Comparison of ENCODE assay signal across 22 cellular contexts in genomic region chr20:23391707-23392310, GRCh38. TPM values are rescaled to one million over a fixed set of nuclear protein-coding genes. Genes with fewer than 3 reads are reported as not detected.
DNase-seq lines count a peak whose midpoint lies in the region; ATAC-seq and TF ChIP-seq lines count a peak whose summit lies in the region.
"Had no signal": no experiment of that assay in that cellular context is flagged by ENCODE, and none has a peak within 500 bp of the region (broad histone marks: within the 10 kb centered on the region; RNA-seq: fewer than 3 reads in every experiment).

No MANE protein-coding gene starts in this region.

- H2AK5ac ChIP-seq in mesendoderm (ENCODE audit: low read length), result no peak overlapping the region

- peaks cover 5% of the 10 kb centered on the region for H3K4me1 Mint-ChIP-seq in activated CD8-positive, alpha-beta T cell treated with anti-CD3 and anti-CD28 coated beads for 36 hours (ENCODE audit: low read depth)
- H3K4me1 Mint-ChIP-seq in natural killer cell, result peaks cover 0 to 6% of the 10 kb centered on the region in 2 donors

- no peaks in the 10 kb centered on the region for H3K9me3 ChIP-seq in PC-3 (ENCODE audit: low read length)
- H3K9me3 ChIP-seq: BE2C, Peyer's patch, SK-N-SH had no signal

- H3K27me3 ChIP-seq in mesendoderm (ENCODE audit: insufficient read depth, low read length, poor library complexity), result no peaks in the 10 kb centered on the region
- H3K27me3 ChIP-seq in PC-3 (ENCODE audit: low read length), result no peaks in the 10 kb centered on the region
- H3K27me3 ChIP-seq: BE2C, Peyer's patch had no signal

- H3K36me3 Mint-ChIP-seq in activated CD8-positive, alpha-beta T cell treated with anti-CD3 and anti-CD28 coated beads for 36 hours (ENCODE audit: low read depth), result peaks cover 56% of the 10 kb centered on the region
- peaks cover 17% of the 10 kb centered on the region for H3K36me3 Mint-ChIP-seq in natural killer cell

- ATAC-seq in GM19397 (IDR thresholded peaks at IDR 0.05; ENCODE audit: unreplicated experiment) (peak; percentile 63), HG02870 (IDR thresholded peaks at IDR 0.05; ENCODE audit: unreplicated experiment) (peak; percentile 51), natural killer cell (no peak), PC-3 (no peak)
- no peak for ATAC-seq in activated CD8-positive, alpha-beta T cell treated with anti-CD3 and anti-CD28 coated beads for 36 hours
- ATAC-seq: CD8-positive, alpha-beta T cell had no signal

- H2BK15ac ChIP-seq in mesendoderm (replicated peaks; ENCODE audit: low read depth), result no peak overlapping the region

- no peaks in the 10 kb centered on the region for H3K9me2 ChIP-seq in PC-3 (replicated peaks; ENCODE audit: low read length)
- H3K9me2 ChIP-seq: SK-N-SH had no signal

- no peak overlapping the region for H3K18ac ChIP-seq in mesendoderm (ENCODE audit: low read length)

- H2BK5ac ChIP-seq in mesendoderm (ENCODE audit: low read length), result no peak overlapping the region

- H3K9me3 Mint-ChIP-seq in activated CD8-positive, alpha-beta T cell treated with anti-CD3 and anti-CD28 coated beads for 36 hours, result no peaks in the 10 kb centered on the region
- H3K9me3 Mint-ChIP-seq in natural killer cell, result no peaks in the 10 kb centered on the region
- H3K9me3 Mint-ChIP-seq: CD8-positive, alpha-beta T cell had no signal

- intact Hi-C loops in activated CD8-positive, alpha-beta T cell treated with anti-CD3 and anti-CD28 coated beads for 36 hours (cut with micrococcal nuclease), result no loop called here
- intact Hi-C loops in natural killer cell (cut with micrococcal nuclease), result no loop called here
- intact Hi-C loops in PC-3 (cut with micrococcal nuclease), result no loop called here

- DNase-seq in activated CD8-positive, alpha-beta T cell treated with anti-CD3 and anti-CD28 coated beads for 36 hours, result no peak
- peak; percentile 5 for DNase-seq in mesendoderm
- DNase-seq in cerebellar cortex (ENCODE audit: low spot score), result no peak
- DNase-seq in natural killer cell, result no peak
- DNase-seq in PC-3, result no peak
- DNase-seq: BE2C; CD8-positive, alpha-beta T cell; DMS79 treated with DMSO at 0.1 percent for 48 hours; GF-D8; KBM-7; NCI-H1105 treated with DMSO at 0.1 percent for 48 hours; NCI-H187 treated with DMSO at 0.1 percent for 48 hours; NCI-H524 treated with DMSO at 0.1 percent for 48 hours; Peyer's patch; Right ventricle myocardium superior; SK-N-SH had no signal

- H3K27ac Mint-ChIP-seq in activated CD8-positive, alpha-beta T cell treated with anti-CD3 and anti-CD28 coated beads for 36 hours, result peak overlapping the region; percentile 18
- peak overlapping the region in 1 of 2 donors; percentile 22 for H3K27ac Mint-ChIP-seq in natural killer cell
- H3K27ac Mint-ChIP-seq: CD8-positive, alpha-beta T cell had no signal

- no peaks in the 10 kb centered on the region for H4K20me1 ChIP-seq in PC-3 (ENCODE audit: low read length)

- H3K4me3 ChIP-seq in mesendoderm (ENCODE audit: low read length), result no peak overlapping the region
- no peak overlapping the region for H3K4me3 ChIP-seq in PC-3 (ENCODE audit: low read length)
- H3K4me3 ChIP-seq: Peyer's patch had no signal

- no peaks in the 10 kb centered on the region for H3K27me3 Mint-ChIP-seq in activated CD8-positive, alpha-beta T cell treated with anti-CD3 and anti-CD28 coated beads for 36 hours
- no peaks in the 10 kb centered on the region for H3K27me3 Mint-ChIP-seq in natural killer cell (ENCODE audit: low read depth in 2 of 2)

- H3K4me2 ChIP-seq in mesendoderm (ENCODE audit: low read length) (no peak overlapping the region), PC-3 (ENCODE audit: low read length) (no peak overlapping the region)
- H3K4me2 ChIP-seq: SK-N-SH had no signal

- POLR2A ChIA-PET in activated CD8-positive, alpha-beta T cell treated with anti-CD3 and anti-CD28 coated beads for 36 hours (lab: Charles Lee), result interaction anchor here (0.6 to 0.9 kb wide), 2 partner anchors 23 to 51 kb away, joined by 3 to 4 read pairs; no protein-coding TSS in a partner anchor
- POLR2A ChIA-PET in PC-3 (lab: Charles Lee; ENCODE audit: unreplicated experiment), result no interaction called here

- no peaks in the 10 kb centered on the region for H3K36me3 ChIP-seq in mesendoderm (ENCODE audit: control insufficient read depth, insufficient read depth, low read length)
- peaks cover 25% of the 10 kb centered on the region for H3K36me3 ChIP-seq in PC-3 (ENCODE audit: low read depth, low read length)

- no peak for TF ChIP-seq CTCF in activated CD8-positive, alpha-beta T cell treated with anti-CD3 and anti-CD28 coated beads for 36 hours (IDR thresholded peaks at IDR 0.05)
- TF ChIP-seq CTCF in natural killer cell (IDR thresholded peaks at IDR 0.05) (no peak), PC-3 (conservative IDR thresholded peaks at IDR 0.05; ENCODE audit: low read depth, low read length) (no peak)

- CTCF ChIA-PET in activated CD8-positive, alpha-beta T cell treated with anti-CD3 and anti-CD28 coated beads for 36 hours (lab: Charles Lee), result interaction anchor here (1.7 kb wide), 1 partner anchor 18 kb away, joined by 3 read pairs; no protein-coding TSS in a partner anchor
- CTCF ChIA-PET in PC-3 (lab: Charles Lee), result no interaction called here

- H3K79me2 ChIP-seq in mesendoderm (ENCODE audit: control insufficient read depth, insufficient read depth, low read length) (no peaks in the 10 kb centered on the region), PC-3 (ENCODE audit: low read length) (no peaks in the 10 kb centered on the region)

- H4K8ac ChIP-seq in mesendoderm (ENCODE audit: low read depth, low read length), result no peak overlapping the region

- H2AFZ ChIP-seq in PC-3 (ENCODE audit: low read length), result no peak overlapping the region

- H3F3A ChIP-seq in PC-3 (ENCODE audit: low read length, unreplicated experiment), result no peaks in the 10 kb centered on the region

- no peak overlapping the region for H3K4ac ChIP-seq in mesendoderm (ENCODE audit: low read depth, low read length)

- no peak overlapping the region for H4K5ac ChIP-seq in mesendoderm (ENCODE audit: low read length)

- H3K27ac ChIP-seq in mesendoderm (ENCODE audit: low read depth, low read length), result no peak overlapping the region
- no peak overlapping the region for H3K27ac ChIP-seq in PC-3 (ENCODE audit: low read length)
- H3K27ac ChIP-seq: HL-60, Peyer's patch had no signal

- peaks cover under 1% of the 10 kb centered on the region for H3K79me1 ChIP-seq in mesendoderm (ENCODE audit: low read length)

- no peak overlapping the region for H3K56ac ChIP-seq in mesendoderm (ENCODE audit: low read length)

- H3K9ac ChIP-seq in mesendoderm (ENCODE audit: low read length) (no peak overlapping the region), PC-3 (ENCODE audit: low read length) (no peak overlapping the region)
- H3K9ac ChIP-seq: SK-N-SH had no signal

- H2BK120ac ChIP-seq in mesendoderm (ENCODE audit: low read depth, low read length), result no peak overlapping the region

- BruUV-seq in PC-3 (replicated peaks; lab: Mats Ljungman, UMichigan), result no TSS peak

- H3K4me3 Mint-ChIP-seq in activated CD8-positive, alpha-beta T cell treated with anti-CD3 and anti-CD28 coated beads for 36 hours, result no peak overlapping the region
- no peak overlapping the region for H3K4me3 Mint-ChIP-seq in natural killer cell
- H3K4me3 Mint-ChIP-seq: CD8-positive, alpha-beta T cell had no signal

- no CpG with 5 or more reads among the region's 4 CpGs for WGBS in mesendoderm (ENCODE audit: extremely low coverage, insufficient coverage, low lambda C conversion rate)

- H3K4me1 ChIP-seq in mesendoderm (ENCODE audit: control insufficient read depth, low read depth, low read length), result no peaks in the 10 kb centered on the region
- H3K4me1 ChIP-seq in PC-3 (ENCODE audit: insufficient read depth, low read length), result no peaks in the 10 kb centered on the region
- H3K4me1 ChIP-seq: BE2C, Peyer's patch had no signal

- no peak overlapping the region for H3K23ac ChIP-seq in mesendoderm (ENCODE audit: low read length)

RNA-seq across cellular contexts. Expression of gene NAPB, which starts 29.5 kb away (rescaled TPM):
- total RNA-seq in activated CD8-positive, alpha-beta T cell treated with anti-CD3 and anti-CD28 coated beads for 36 hours, result 10 to 100 TPM; 14.3 to 16.8 TPM
- 4.2 TPM for polyA plus RNA-seq in mesendoderm (2013, experiment 1 of 2)
- 4.4 TPM for polyA plus RNA-seq in mesendoderm (2013, experiment 2 of 2)
- total RNA-seq in natural killer cell, result 10 to 100 TPM; 22.8 to 23.9 (median 22.9) TPM
- total RNA-seq in PC-3 (2014; rRNA removed), result 5.0 and 7.8 TPM in 2 replicates

RNA-seq across cellular contexts. Expression of gene GZF1, which starts 29.8 kb away (rescaled TPM):
- total RNA-seq in activated CD8-positive, alpha-beta T cell treated with anti-CD3 and anti-CD28 coated beads for 36 hours, result 10 to 100 TPM; 11.8 to 13.7 TPM
- polyA plus RNA-seq in mesendoderm (2013, experiment 1 of 2), result 7.1 TPM
- polyA plus RNA-seq in mesendoderm (2013, experiment 2 of 2), result 7.1 TPM
- total RNA-seq in natural killer cell (10 to 100 TPM; 45.1 to 56.6 (median 45.9) TPM), PC-3 (2014; rRNA removed) (16.0 and 17.9 TPM in 2 replicates)

RNA-seq across cellular contexts. Expression of gene NXT1, which starts 41.2 kb away (rescaled TPM):
- total RNA-seq in activated CD8-positive, alpha-beta T cell treated with anti-CD3 and anti-CD28 coated beads for 36 hours, result 10 to 100 TPM; 35.8 to 37.8 TPM
- 29.9 TPM for polyA plus RNA-seq in mesendoderm (2013, experiment 1 of 2)
- 29.7 TPM for polyA plus RNA-seq in mesendoderm (2013, experiment 2 of 2)
- total RNA-seq in natural killer cell (10 to 100 TPM; 47.4 to 61.8 (median 56.3) TPM), PC-3 (2014; rRNA removed) (82.0 and 98.0 TPM in 2 replicates)

RNA-seq across cellular contexts. Expression of gene CSTL1, which starts 47.7 kb away (rescaled TPM):
- total RNA-seq in activated CD8-positive, alpha-beta T cell treated with anti-CD3 and anti-CD28 coated beads for 36 hours, result not detected
- polyA plus RNA-seq in mesendoderm (2013, experiment 1 of 2), result not detected
- not detected for polyA plus RNA-seq in mesendoderm (2013, experiment 2 of 2)
- total RNA-seq in natural killer cell, result not detected
- total RNA-seq in PC-3 (2014; rRNA removed), result not detected in 2 replicates
- total RNA-seq: CD8-positive, alpha-beta T cell; M059J; Peyer's patch; Right ventricle myocardium superior; T-helper 1 cell treated with Interleukin-12 subunit alpha and Interleukin-12 subunit beta and Interleukin-4 antibody, amounts not matched to agents 30 ng/mL and 1 ng/mL, for 36 hours had no signal
- polyA plus RNA-seq: AG04450, SK-N-SH had no signal

Comparison
In these comparisons a context has a peak if more than half of its experiments do, and no peak if none do; other contexts are left out.
1. ATAC-seq: peak in GM19397 (single experiment) and HG02870 (single experiment); none in activated CD8-positive, alpha-beta T cell treated with anti-CD3 and anti-CD28 coated beads for 36 hours (single experiment), natural killer cell (0 of 3) and PC-3 (single experiment).